In genomic region chr17:30376621-30377452, GRCh38 we compare ENCODE assay signal across 8 cellular contexts. TPM values are rescaled to one million over a fixed set of nuclear protein-coding genes. Genes with fewer than 3 reads are reported as not detected.
DNase-seq lines count a peak whose midpoint lies in the region; ATAC-seq and TF ChIP-seq lines count a peak whose summit lies in the region.

No MANE protein-coding gene starts in this region.

- DNase-seq in COLO829 (ENCODE audit: low spot score) = peak; percentile 28
- peak; percentile 47 for DNase-seq in HuH-7.5 (ENCODE audit: low spot score)
- peak; percentile 61 for DNase-seq in SW480 (ENCODE audit: low spot score)
- DNase-seq in fibroblast of pulmonary artery (ENCODE audit: low read depth) = peak; percentile 93
- DNase-seq in stimulated activated CD4-positive, alpha-beta T cell treated with anti-CD3 and anti-CD28 coated beads, Interleukin-15, amount 100 ng/mL, for 24 hours = peak; percentile 72
- DNase-seq in mesenteric fat pad (ENCODE audit: low spot score) = no peak
- no peak for DNase-seq in central memory CD4-positive, alpha-beta T cell

- no peak overlapping the region for H3K4me3 ChIP-seq in fibroblast of pulmonary artery (replicated peaks; ENCODE audit: low read depth, low read length)

- no peak for ATAC-seq in GM21576 (IDR thresholded peaks at IDR 0.05; ENCODE audit: unreplicated experiment)

- no peak for TF ChIP-seq CTCF in fibroblast of pulmonary artery (IDR thresholded peaks at IDR 0.05; ENCODE audit: low read length, missing control alignments)

RNA-seq across cellular contexts. Expression of gene CPD, which starts 1.9 kb away (rescaled TPM):
- 57.8 TPM for total RNA-seq in mesenteric fat pad

RNA-seq across cellular contexts. Expression of gene TMIGD1, which starts 43.0 kb away (rescaled TPM):
- total RNA-seq in mesenteric fat pad = not detected

Comparison
In these comparisons a context has a peak if more than half of its experiments do, and no peak if none do; other contexts are left out.
1. DNase-seq: peak in COLO829 (single experiment), HuH-7.5 (single experiment), SW480 (single experiment), fibroblast of pulmonary artery (single experiment) and stimulated activated CD4-positive, alpha-beta T cell treated with anti-CD3 and anti-CD28 coated beads, Interleukin-15, amount 100 ng/mL, for 24 hours (single experiment); none in mesenteric fat pad (single experiment) and central memory CD4-positive, alpha-beta T cell (single experiment).